Comparison of ENCODE assay signal across 1 cellular context in the genomic region with DNA sequence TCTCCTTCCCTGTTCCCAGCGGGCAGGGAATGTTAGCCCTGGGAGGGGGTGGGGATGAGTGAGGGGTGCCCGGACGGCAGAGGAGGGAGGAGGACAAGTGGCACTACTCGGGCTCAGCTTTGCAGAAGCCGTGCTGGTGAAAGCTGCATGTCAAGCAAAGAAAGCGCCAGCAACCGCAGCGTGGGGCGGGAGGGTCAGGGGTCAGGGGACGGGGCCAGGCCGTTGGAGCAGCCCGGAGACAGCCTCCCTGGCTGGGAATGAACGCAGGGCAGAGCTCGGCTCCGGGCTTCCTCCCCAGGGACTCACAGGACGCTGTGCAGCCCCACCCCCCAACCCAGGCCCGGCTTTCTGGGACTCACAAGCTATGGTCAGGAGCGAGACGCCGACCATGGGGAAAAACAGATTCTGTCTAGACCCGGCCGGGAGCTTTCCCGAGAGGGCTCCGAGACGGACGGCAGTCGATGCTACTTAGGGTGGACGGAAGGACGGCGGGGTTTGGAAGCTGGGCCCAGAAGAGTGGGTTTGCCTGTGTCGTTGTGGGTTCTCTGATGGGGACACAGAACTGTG.
TF ChIP-seq lines count a peak whose summit lies in the region.

No MANE protein-coding gene starts in this region.

TF ChIP-seq in HCT116, 20 proteins besides CTCF, POLR2A, EP300 and RAD21 (continued from another document):
- TF ChIP-seq EZH2phosphoT487 (IDR thresholded peaks at IDR 0.05; ENCODE audit: borderline replicate concordance) (no peak), EZH2 (IDR thresholded peaks at IDR 0.05) (no peak), ZFX (IDR thresholded peaks at IDR 0.05) (no peak), EGR1 (IDR thresholded peaks at IDR 0.05; ENCODE audit: low read depth) (no peak)
